Comparison of ENCODE assay signal across 8 cellular contexts in the genomic region with DNA sequence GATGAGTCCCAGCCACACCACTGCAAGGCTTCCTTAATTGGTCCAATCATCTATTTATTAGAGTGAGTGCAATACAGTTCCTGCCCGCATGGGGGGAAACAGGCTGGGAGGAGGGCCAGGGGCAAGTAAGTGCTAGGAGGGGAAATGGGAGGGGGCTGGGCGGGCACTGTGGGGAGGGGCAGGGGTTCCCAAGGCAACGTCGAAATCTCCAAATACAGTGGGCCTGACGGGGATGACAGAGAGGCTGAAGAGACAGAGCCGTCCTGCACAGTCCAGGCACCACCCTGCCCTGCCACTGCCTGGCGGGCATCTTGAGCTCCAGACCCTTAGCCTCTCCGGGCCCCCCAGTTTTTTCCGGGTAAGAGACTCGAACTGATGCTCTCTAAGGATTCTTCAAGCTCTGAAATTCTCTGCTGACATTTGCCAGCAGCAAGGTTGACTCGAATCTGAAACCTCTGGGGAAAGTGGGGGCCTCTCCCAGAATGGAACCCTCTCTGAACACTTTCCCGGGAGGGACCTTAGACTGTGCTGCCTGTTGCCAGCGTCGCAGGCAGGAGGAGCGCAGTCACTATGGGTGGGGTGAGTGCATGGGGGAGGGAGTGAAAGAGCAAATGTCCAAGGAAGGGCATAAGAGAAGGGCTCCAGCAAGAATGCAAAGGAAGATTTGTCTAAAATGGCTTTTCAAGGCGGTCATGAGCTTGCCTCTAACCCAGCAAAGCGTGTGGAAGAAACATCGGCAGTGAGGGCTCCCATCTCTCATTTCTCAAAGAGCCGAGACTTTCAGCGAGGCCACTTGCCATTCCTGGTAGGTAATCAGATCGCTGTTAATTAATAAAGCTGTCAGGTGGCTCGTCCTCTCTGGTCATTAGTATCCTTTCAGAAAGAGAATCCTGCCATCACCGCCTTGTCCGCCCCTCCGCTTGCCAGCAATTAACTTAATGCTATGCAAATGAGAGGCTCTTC.
A peak's percentile ranks its signal among the peaks of the same experiment; 100 is the strongest.
DNase-seq lines count a peak whose midpoint lies in the region; ATAC-seq and TF ChIP-seq lines count a peak whose summit lies in the region.

No MANE protein-coding gene starts in this region.

- H3K27me3 Mint-ChIP-seq in CD4-positive, CD25-positive, alpha-beta regulatory T cell: peaks cover 34% of the 10 kb centered on the region

- TF ChIP-seq CTCF in retinal pigment epithelial cell (conservative IDR thresholded peaks at IDR 0.05; ENCODE audit: low read depth, low read length): peak; percentile 45

- 1% methylated on average over 25 of the region's 25 CpGs for WGBS in right cardiac atrium

- peak overlapping the region; percentile 99 to 100 (median 99) for H3K4me3 Mint-ChIP-seq in CD4-positive, CD25-positive, alpha-beta regulatory T cell

- no peaks in the 10 kb centered on the region for H3K27me3 ChIP-seq in CD4-positive, CD25-positive, alpha-beta regulatory T cell (ENCODE audit: control insufficient read depth, insufficient read depth, low read length)
- H3K27me3 ChIP-seq in adipocyte (replicated peaks; ENCODE audit: control insufficient read depth, insufficient read depth, low read length): no peaks in the 10 kb centered on the region
- no peaks in the 10 kb centered on the region for H3K27me3 ChIP-seq in right cardiac atrium (ENCODE audit: control insufficient read depth, insufficient read depth)

- intact Hi-C loops in right cardiac atrium (cut with DNase I): no loop called here

- H3K9ac ChIP-seq in adipocyte (ENCODE audit: low read length): peak overlapping the region; percentile 90

- DNase-seq in CD4-positive, CD25-positive, alpha-beta regulatory T cell: peak; percentile 45 to 82 (median 62)
- DNase-seq in GM19240 (ENCODE audit: insufficient read length, low spot score): peak; percentile 49
- DNase-seq in KBM-7: peak; percentile 76
- peak; percentile 55 for DNase-seq in SKM-1 treated with dmso at 0.1 percent for 144 hours (lab: John Stamatoyannopoulos, UW; ENCODE audit: unreplicated experiment)
- DNase-seq in adipocyte (ENCODE audit: low read depth): peak; percentile 68
- peak; percentile 62 to 79 (median 73) for DNase-seq in right cardiac atrium
- DNase-seq in retinal pigment epithelial cell (ENCODE audit: low read depth): no peak

- H3K36me3 Mint-ChIP-seq in CD4-positive, CD25-positive, alpha-beta regulatory T cell: peaks cover 7% of the 10 kb centered on the region

- H3K4me1 ChIP-seq in CD4-positive, CD25-positive, alpha-beta regulatory T cell (ENCODE audit: control insufficient read depth, insufficient read depth, low read length, poor library complexity, severe bottlenecking): peaks cover 21% of the 10 kb centered on the region
- H3K4me1 ChIP-seq in adipocyte (ENCODE audit: control insufficient read depth, insufficient read depth, low read length) (peaks cover 7% of the 10 kb centered on the region), right cardiac atrium (ENCODE audit: control insufficient read depth, insufficient read depth, low read length) (peaks cover 1% of the 10 kb centered on the region)

- peak overlapping the region; percentile 69 for H3K27ac ChIP-seq in CD4-positive, CD25-positive, alpha-beta regulatory T cell (ENCODE audit: insufficient read depth, low read length, poor library complexity, severe bottlenecking)
- peak overlapping the region; percentile 76 for H3K27ac ChIP-seq in right cardiac atrium (ENCODE audit: low read length)

- H3K36me3 ChIP-seq in CD4-positive, CD25-positive, alpha-beta regulatory T cell (ENCODE audit: control insufficient read depth, insufficient read depth, low read length): no peaks in the 10 kb centered on the region
- no peaks in the 10 kb centered on the region for H3K36me3 ChIP-seq in adipocyte (ENCODE audit: control insufficient read depth, insufficient read depth, low read length, severe bottlenecking)

- H3K27ac Mint-ChIP-seq in CD4-positive, CD25-positive, alpha-beta regulatory T cell: peak overlapping the region; percentile 94 to 98 (median 97)

- peak overlapping the region; percentile 92 for H3K4me3 ChIP-seq in CD4-positive, CD25-positive, alpha-beta regulatory T cell (ENCODE audit: low read depth, low read length)
- peak overlapping the region; percentile 95 for H3K4me3 ChIP-seq in adipocyte (ENCODE audit: low read length)
- peak overlapping the region; percentile 60 for H3K4me3 ChIP-seq in right cardiac atrium (ENCODE audit: low read length)
- peak overlapping the region; percentile 81 for H3K4me3 ChIP-seq in retinal pigment epithelial cell (ENCODE audit: low read length)

- peaks cover 0 to 7% (median 2%) of the 10 kb centered on the region in 7 donors for H3K9me3 Mint-ChIP-seq in CD4-positive, CD25-positive, alpha-beta regulatory T cell

- no peaks in the 10 kb centered on the region for H3K9me3 ChIP-seq in CD4-positive, CD25-positive, alpha-beta regulatory T cell (ENCODE audit: control insufficient read depth in 2 of 2, low read length in 2 of 2)
- H3K9me3 ChIP-seq in adipocyte (ENCODE audit: control insufficient read depth, low read length) (no peaks in the 10 kb centered on the region), right cardiac atrium (ENCODE audit: control insufficient read depth, low read length) (no peaks in the 10 kb centered on the region)

- in situ Hi-C loops in KBM-7 (cut with MboI; ENCODE audit: low pct_unique_long_range_greater_than_20kb, low sequenced_read_pairs): no loop called here

- peak; percentile 62 to 68 for ATAC-seq in CD4-positive, CD25-positive, alpha-beta regulatory T cell (ENCODE audit: low read depth in 2 of 2)
- ATAC-seq in right cardiac atrium (peak; percentile 85 to 90), HG03442 (IDR thresholded peaks at IDR 0.05; ENCODE audit: unreplicated experiment) (no peak)

- peaks cover 10 to 38% (median 24%) of the 10 kb centered on the region in 4 donors for H3K4me1 Mint-ChIP-seq in CD4-positive, CD25-positive, alpha-beta regulatory T cell
